ENCODE assay signal across 9 cellular contexts in the genomic region with DNA sequence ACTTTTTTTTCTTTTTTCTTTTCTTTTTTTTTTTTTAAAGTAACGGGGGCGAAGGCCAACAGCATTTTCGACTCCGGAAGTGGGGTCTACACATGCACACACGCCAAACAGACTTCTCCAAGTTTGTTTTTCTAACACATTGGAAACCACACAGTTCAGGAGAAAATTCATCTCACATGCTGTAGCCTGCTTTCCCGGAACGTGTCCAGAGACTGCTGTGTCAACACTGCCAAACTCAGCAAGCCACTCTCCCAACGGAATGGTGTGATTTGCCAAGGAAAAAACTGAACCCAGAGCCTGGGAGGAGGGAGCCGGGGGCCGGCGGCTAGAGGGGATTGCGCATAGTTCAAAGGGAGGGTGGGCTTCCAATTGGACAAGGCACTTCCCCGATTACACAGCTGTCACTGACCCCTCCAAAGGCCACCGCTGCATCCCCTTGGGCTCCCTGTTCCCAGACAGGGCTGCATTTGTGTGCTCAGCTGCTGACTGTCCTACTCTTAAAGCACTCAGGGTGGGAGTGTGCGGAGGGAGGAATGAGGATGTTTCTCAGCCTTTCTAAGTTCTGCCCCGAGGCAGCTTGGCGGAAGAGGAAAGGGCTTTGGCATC.
DNase-seq lines count a peak whose midpoint lies in the region; ATAC-seq and TF ChIP-seq lines count a peak whose summit lies in the region.
"Had no signal": no experiment of that assay in that cellular context is flagged by ENCODE, and none has a peak within 500 bp of the region (broad histone marks: within the 10 kb centered on the region; RNA-seq: fewer than 3 reads in every experiment).

No MANE protein-coding gene starts in this region.

- H3K18ac ChIP-seq in trophoblast cell (ENCODE audit: low read length): peak overlapping the region; percentile 38

- peak overlapping the region; percentile 10 for H2BK12ac ChIP-seq in trophoblast cell (ENCODE audit: low read length)

- ATAC-seq in GM18511 (IDR thresholded peaks at IDR 0.05; ENCODE audit: unreplicated experiment) (no peak), HG03139 (IDR thresholded peaks at IDR 0.05; ENCODE audit: unreplicated experiment) (no peak)

- H3K36me3 ChIP-seq in ascending aorta (no peaks in the 10 kb centered on the region), trophoblast cell (ENCODE audit: control insufficient read depth in 1 of 2, insufficient read depth in 2 of 2, low read length in 2 of 2) (no peaks in the 10 kb centered on the region)

- H3K9ac ChIP-seq in trophoblast cell (ENCODE audit: low read length): no peak overlapping the region

- H4K12ac ChIP-seq in trophoblast cell (ENCODE audit: low read depth, low read length): no peak overlapping the region

- H4K8ac ChIP-seq in trophoblast cell (ENCODE audit: low read depth, low read length): peak overlapping the region; percentile 46

- H2AK5ac ChIP-seq in trophoblast cell (ENCODE audit: low read length): no peak overlapping the region

- no peak overlapping the region for H2BK120ac ChIP-seq in trophoblast cell (ENCODE audit: insufficient read depth, low read length, poor library complexity)

- H3K9me3 ChIP-seq in ascending aorta: no peaks in the 10 kb centered on the region
- no peaks in the 10 kb centered on the region for H3K9me3 ChIP-seq in trophoblast cell (ENCODE audit: insufficient read depth, low read depth, low read length)

- intact Hi-C loops in ascending aorta (cut with DNase I) (loop anchor here (2.0 to 5.0 kb wide), 4 partner anchors 89 to 416 kb away; a partner anchor contains a TSS), head of caudate nucleus (cut with DNase I) (no loop called here)

- WGBS in trophoblast cell (ENCODE audit: extremely low coverage, insufficient coverage, insufficient read length): no CpG with 5 or more reads among the region's 17 CpGs

- H3K23ac ChIP-seq in trophoblast cell (ENCODE audit: low read length): no peak overlapping the region

- no peak for TF ChIP-seq CTCF in ascending aorta (IDR thresholded peaks at IDR 0.05)

- H3K4me2 ChIP-seq in trophoblast cell (ENCODE audit: low read length): no peak overlapping the region

- H3K27ac ChIP-seq in ascending aorta: peak overlapping the region; percentile 83 to 84
- H3K27ac ChIP-seq in trophoblast cell (ENCODE audit: low read depth, low read length): peak overlapping the region; percentile 35

- peak overlapping the region; percentile 22 for H3K14ac ChIP-seq in trophoblast cell (ENCODE audit: low read length)

- peak overlapping the region; percentile 26 for H2BK5ac ChIP-seq in trophoblast cell (ENCODE audit: low read depth, low read length, poor library complexity)

- peak overlapping the region; percentile 56 for H2AFZ ChIP-seq in trophoblast cell (ENCODE audit: insufficient read depth, low read length, poor library complexity)

- H4K91ac ChIP-seq in trophoblast cell (ENCODE audit: low read depth, low read length): peak overlapping the region; percentile 50

- H3K4me1 ChIP-seq in ascending aorta (peaks cover 11 to 17% of the 10 kb centered on the region in 2 donors), trophoblast cell (ENCODE audit: control insufficient read depth in 1 of 2, insufficient read depth in 2 of 2, low read length in 2 of 2) (peaks cover 10 to 12% of the 10 kb centered on the region in 2 experiments)

- H3K79me2 ChIP-seq in trophoblast cell (ENCODE audit: control insufficient read depth, insufficient read depth, low read length, poor library complexity): no peaks in the 10 kb centered on the region

- no peak overlapping the region for H3K4ac ChIP-seq in trophoblast cell (ENCODE audit: low read depth, low read length)

- H3K4me3 ChIP-seq in ascending aorta: peak overlapping the region in 1 of 2 donors; percentile 57
- H3K4me3 ChIP-seq in trophoblast cell (ENCODE audit: low read depth, low read length): no peak overlapping the region

- peak in 8 of 14 donors; percentile 43 to 79 (median 61) for DNase-seq in C1 segment of cervical spinal cord (lab: John Stamatoyannopoulos, UW)
- DNase-seq in ascending aorta (ENCODE audit: low spot score in 2 of 2): peak in 1 of 2 donors; percentile 68
- peak in 27 of 42 donors; percentile 1 to 61 (median 16) for DNase-seq in head of caudate nucleus
- DNase-seq in trophoblast cell: peak in 1 of 2 donors; percentile 17
- DNase-seq in activated naive CD4-positive, alpha-beta T cell (lab: John Stamatoyannopoulos, UW): no peak
- no peak for DNase-seq in LoVo (ENCODE audit: low spot score)
- DNase-seq: Calu3 had no signal

- H3K79me1 ChIP-seq in trophoblast cell (ENCODE audit: low read length): peaks cover 8% of the 10 kb centered on the region

- H3K27me3 ChIP-seq in ascending aorta (no peaks in the 10 kb centered on the region), trophoblast cell (ENCODE audit: insufficient read depth, low read length) (no peaks in the 10 kb centered on the region)

Comparison
In these comparisons a context has a peak if more than half of its experiments do, and no peak if none do; other contexts are left out.
1. DNase-seq: peak in C1 segment of cervical spinal cord (8 of 14) and head of caudate nucleus (27 of 42); none in activated naive CD4-positive, alpha-beta T cell (0 of 4) and LoVo (single experiment).